8 cellular contexts compared by ENCODE assay signal in the genomic region with DNA sequence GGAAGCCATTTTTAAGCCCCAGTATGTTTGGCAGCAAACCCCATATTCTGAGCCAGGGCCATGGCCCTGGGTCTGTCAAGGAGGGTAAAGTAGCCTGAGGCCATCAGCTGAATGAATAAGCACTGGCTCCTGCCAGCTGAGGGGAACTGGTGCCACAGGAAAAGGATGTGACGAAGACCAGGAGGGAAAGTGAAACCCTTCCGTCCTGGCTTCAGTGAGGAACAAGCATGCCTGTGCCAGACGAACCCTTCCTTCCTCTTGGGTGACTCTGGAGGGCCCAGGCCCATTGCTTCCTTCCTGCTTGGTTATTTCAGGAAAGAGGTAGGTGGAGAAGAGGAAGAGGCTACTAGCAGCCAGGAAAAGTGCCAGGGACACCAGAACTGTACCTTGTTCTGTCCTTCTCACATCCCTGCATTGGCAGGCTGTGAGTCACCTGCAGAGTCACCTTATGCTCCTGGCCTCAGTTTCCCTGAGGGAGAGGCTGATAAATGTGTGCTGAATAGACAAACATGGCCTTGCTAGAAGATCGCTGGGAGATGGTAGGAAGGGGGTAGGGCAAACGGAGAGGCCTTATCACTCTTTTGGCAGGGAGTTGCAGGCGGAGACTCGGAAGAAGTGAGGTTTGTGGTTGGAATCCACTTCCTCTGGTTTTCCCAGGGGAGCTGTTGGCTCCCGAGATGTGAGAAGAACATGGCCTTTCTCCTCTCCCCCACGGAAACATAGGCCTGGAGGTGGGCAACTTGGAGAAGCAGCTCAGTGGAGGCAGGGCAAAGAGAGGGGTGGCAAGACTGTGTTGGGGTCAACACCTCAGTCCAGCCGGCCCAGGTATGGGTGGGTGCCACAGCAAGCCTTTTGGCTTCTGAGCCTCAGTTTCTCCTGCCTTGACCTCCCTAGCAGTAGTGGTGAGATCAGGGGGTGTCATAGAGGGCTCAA. TPM values are rescaled to one million over a fixed set of nuclear protein-coding genes. Genes with fewer than 3 reads are reported as not detected.
DNase-seq lines count a peak whose midpoint lies in the region; ATAC-seq lines count a peak whose summit lies in the region.

No MANE protein-coding gene starts in this region.

- H3K4me3 ChIP-seq in CD4-positive, alpha-beta memory T cell (ENCODE audit: low read length in 2 of 2): peak overlapping the region; percentile 59 to 87
- peak overlapping the region in 1 of 2 donors; percentile 23 for H3K4me3 ChIP-seq in muscle layer of duodenum (ENCODE audit: low read depth in 1 of 2, low read length in 2 of 2)

- H3K9me3 Mint-ChIP-seq in CD4-positive, alpha-beta memory T cell: no peaks in the 10 kb centered on the region
- H3K9me3 Mint-ChIP-seq in activated CD4-positive, alpha-beta memory T cell treated with anti-CD3 and anti-CD28 coated beads, Interleukin-2, amount 10 ng/mL, durations not matched to agents 7 days and 5 days: no peaks in the 10 kb centered on the region
- no peaks in the 10 kb centered on the region for H3K9me3 Mint-ChIP-seq in stimulated activated effector memory CD8-positive, alpha-beta T cell treated with anti-CD3 and anti-CD28 coated beads, Interleukin-12 subunit alpha, Interleukin-12 subunit beta, amount 100 ng/mL, for 72 hours

- ATAC-seq in GM21529 (IDR thresholded peaks at IDR 0.05; ENCODE audit: unreplicated experiment): peak; percentile 62
- peak; percentile 82 for ATAC-seq in stimulated activated effector memory CD8-positive, alpha-beta T cell treated with anti-CD3 and anti-CD28 coated beads, Interleukin-12 subunit alpha, Interleukin-12 subunit beta, amount 100 ng/mL, for 72 hours

- peak overlapping the region; percentile 96 to 98 (median 97) for H3K27ac Mint-ChIP-seq in CD4-positive, alpha-beta memory T cell
- peak overlapping the region; percentile 93 for H3K27ac Mint-ChIP-seq in activated CD4-positive, alpha-beta memory T cell treated with anti-CD3 and anti-CD28 coated beads, Interleukin-2, amount 10 ng/mL, durations not matched to agents 7 days and 5 days
- peak overlapping the region; percentile 99 for H3K27ac Mint-ChIP-seq in stimulated activated effector memory CD8-positive, alpha-beta T cell treated with anti-CD3 and anti-CD28 coated beads, Interleukin-12 subunit alpha, Interleukin-12 subunit beta, amount 100 ng/mL, for 72 hours

- H3K9me3 ChIP-seq in CD4-positive, alpha-beta memory T cell (ENCODE audit: control insufficient read depth in 1 of 2, low read length in 2 of 2): no peaks in the 10 kb centered on the region
- no peaks in the 10 kb centered on the region for H3K9me3 ChIP-seq in muscle layer of duodenum (ENCODE audit: control insufficient read depth in 1 of 2, low read length in 2 of 2)

- POLR2A ChIA-PET in CD4-positive, alpha-beta memory T cell (lab: Charles Lee; ENCODE audit: partially characterized antibody): interaction anchor here (0.6 to 6.0 kb wide), 14 partner anchors 10 to 102 kb away, joined by 3 to 125 read pairs (median 5); partner anchors contain the start of genes BCL2L1 and TPX2
- POLR2A ChIA-PET in activated CD4-positive, alpha-beta memory T cell treated with anti-CD3 and anti-CD28 coated beads, Interleukin-2, amount 10 ng/mL, durations not matched to agents 7 days and 5 days (lab: Charles Lee): interaction anchor here (0.7 to 10.1 kb wide), 19 partner anchors 8 to 159 kb away, joined by 3 to 206 read pairs (median 6); partner anchors contain the start of genes BCL2L1 and TPX2

- peaks cover 59 to 82% (median 70%) of the 10 kb centered on the region in 4 donors for H3K4me1 Mint-ChIP-seq in CD4-positive, alpha-beta memory T cell
- peaks cover 86% of the 10 kb centered on the region for H3K4me1 Mint-ChIP-seq in activated CD4-positive, alpha-beta memory T cell treated with anti-CD3 and anti-CD28 coated beads, Interleukin-2, amount 10 ng/mL, durations not matched to agents 7 days and 5 days
- peaks cover 94% of the 10 kb centered on the region for H3K4me1 Mint-ChIP-seq in stimulated activated effector memory CD8-positive, alpha-beta T cell treated with anti-CD3 and anti-CD28 coated beads, Interleukin-12 subunit alpha, Interleukin-12 subunit beta, amount 100 ng/mL, for 72 hours

- no peaks in the 10 kb centered on the region for H3K27me3 ChIP-seq in CD4-positive, alpha-beta memory T cell (ENCODE audit: insufficient read depth, low read length)
- no peaks in the 10 kb centered on the region for H3K27me3 ChIP-seq in muscle layer of duodenum (ENCODE audit: low read depth, low read length)

- H3K27me3 Mint-ChIP-seq in CD4-positive, alpha-beta memory T cell: no peaks in the 10 kb centered on the region
- H3K27me3 Mint-ChIP-seq in activated CD4-positive, alpha-beta memory T cell treated with anti-CD3 and anti-CD28 coated beads, Interleukin-2, amount 10 ng/mL, durations not matched to agents 7 days and 5 days: no peaks in the 10 kb centered on the region

- intact Hi-C loops in CD4-positive, alpha-beta memory T cell (cut with micrococcal nuclease): loop anchor here (1.0 kb wide), 2 partner anchors 42 to 48 kb away; no protein-coding TSS in a partner anchor

- CTCF ChIA-PET in CD4-positive, alpha-beta memory T cell (lab: Charles Lee; ENCODE audit: partially characterized antibody): interaction anchor here (0.7 to 8.2 kb wide), 10 partner anchors 11 to 121 kb away, joined by 3 to 94 read pairs (median 4); partner anchors contain the start of gene BCL2L1
- CTCF ChIA-PET in activated CD4-positive, alpha-beta memory T cell treated with anti-CD3 and anti-CD28 coated beads, Interleukin-2, amount 10 ng/mL, durations not matched to agents 7 days and 5 days (lab: Charles Lee): interaction anchor here (0.7 to 5.3 kb wide), 11 partner anchors 9 to 63 kb away, joined by 3 to 109 read pairs (median 10); partner anchors contain the start of gene BCL2L1

- H3K4me3 Mint-ChIP-seq in CD4-positive, alpha-beta memory T cell: peak overlapping the region; percentile 91 to 97 (median 94)
- H3K4me3 Mint-ChIP-seq in activated CD4-positive, alpha-beta memory T cell treated with anti-CD3 and anti-CD28 coated beads, Interleukin-2, amount 10 ng/mL, durations not matched to agents 7 days and 5 days: peak overlapping the region; percentile 76
- peak overlapping the region; percentile 97 for H3K4me3 Mint-ChIP-seq in stimulated activated effector memory CD8-positive, alpha-beta T cell treated with anti-CD3 and anti-CD28 coated beads, Interleukin-12 subunit alpha, Interleukin-12 subunit beta, amount 100 ng/mL, for 72 hours

- peak overlapping the region; percentile 75 for H3K27ac ChIP-seq in CD4-positive, alpha-beta memory T cell (ENCODE audit: low read depth, low read length)
- peak overlapping the region; percentile 62 for H3K27ac ChIP-seq in muscle layer of duodenum (ENCODE audit: low read length)

- H3K36me3 ChIP-seq in CD4-positive, alpha-beta memory T cell (ENCODE audit: insufficient read depth, low read length): peaks cover 3% of the 10 kb centered on the region
- peaks cover 0 to 7% of the 10 kb centered on the region in 2 donors for H3K36me3 ChIP-seq in muscle layer of duodenum (ENCODE audit: control insufficient read depth in 1 of 2, insufficient read depth in 2 of 2, low read length in 2 of 2)

- peak; percentile 61 to 84 (median 63) for DNase-seq in CD4-positive, alpha-beta memory T cell
- DNase-seq in MV-4-11 (lab: John Stamatoyannopoulos, UW) (peak; percentile 96), NCI-H82 treated with DMSO at 0.1 percent for 48 hours (lab: John Stamatoyannopoulos, UW; ENCODE audit: unreplicated experiment) (no peak)
- peak; percentile 84 for DNase-seq in activated CD4-positive, alpha-beta memory T cell treated with anti-CD3 and anti-CD28 coated beads, Interleukin-2, amount 10 ng/mL, durations not matched to agents 7 days and 5 days
- peak; percentile 48 for DNase-seq in effector CD4-positive, alpha-beta T cell
- DNase-seq in stimulated activated effector memory CD8-positive, alpha-beta T cell treated with anti-CD3 and anti-CD28 coated beads, Interleukin-12 subunit alpha, Interleukin-12 subunit beta, amount 100 ng/mL, for 72 hours (ENCODE audit: low spot score in 2 of 2): peak; percentile 34 to 83

- H3K36me3 Mint-ChIP-seq in CD4-positive, alpha-beta memory T cell: peaks cover 15 to 19% of the 10 kb centered on the region in 2 donors
- peaks cover 61% of the 10 kb centered on the region for H3K36me3 Mint-ChIP-seq in activated CD4-positive, alpha-beta memory T cell treated with anti-CD3 and anti-CD28 coated beads, Interleukin-2, amount 10 ng/mL, durations not matched to agents 7 days and 5 days (ENCODE audit: low read depth)
- peaks cover 100% of the 10 kb centered on the region for H3K36me3 Mint-ChIP-seq in stimulated activated effector memory CD8-positive, alpha-beta T cell treated with anti-CD3 and anti-CD28 coated beads, Interleukin-12 subunit alpha, Interleukin-12 subunit beta, amount 100 ng/mL, for 72 hours

- peaks cover 88% of the 10 kb centered on the region for H3K4me1 ChIP-seq in CD4-positive, alpha-beta memory T cell (ENCODE audit: insufficient read depth, low read length)
- H3K4me1 ChIP-seq in muscle layer of duodenum (ENCODE audit: control insufficient read depth in 1 of 2, insufficient read depth in 2 of 2, low read length in 2 of 2): peaks cover 33 to 39% of the 10 kb centered on the region in 2 donors

RNA-seq across cellular contexts. Expression of gene COX4I2, which starts 37.4 kb away (rescaled TPM):
- total RNA-seq in CD4-positive, alpha-beta memory T cell: not detected
- not detected for polyA plus RNA-seq in CD4-positive, alpha-beta memory T cell
- total RNA-seq in activated CD4-positive, alpha-beta memory T cell treated with anti-CD3 and anti-CD28 coated beads, Interleukin-2, amount 10 ng/mL, durations not matched to agents 7 days and 5 days: not detected

RNA-seq across cellular contexts. Expression of gene BCL2L1, which starts 47.5 kb away (rescaled TPM):
- 10 to 100 TPM; 20.3 to 20.8 TPM for total RNA-seq in CD4-positive, alpha-beta memory T cell
- 10 to 100 TPM; 22.8 to 26.1 TPM for polyA plus RNA-seq in CD4-positive, alpha-beta memory T cell
- 10 to 100 TPM; 67.7 to 72.5 TPM for total RNA-seq in activated CD4-positive, alpha-beta memory T cell treated with anti-CD3 and anti-CD28 coated beads, Interleukin-2, amount 10 ng/mL, durations not matched to agents 7 days and 5 days
